Comparison of ENCODE assay signal across 10 cellular contexts in genomic region chr15:70308011-70308761, GRCh38.
DNase-seq lines count a peak whose midpoint lies in the region; ATAC-seq and TF ChIP-seq lines count a peak whose summit lies in the region.
"Had no signal": no experiment of that assay in that cellular context is flagged by ENCODE, and none has a peak within 500 bp of the region (broad histone marks: within the 10 kb centered on the region; RNA-seq: fewer than 3 reads in every experiment).

No MANE protein-coding gene starts in this region.

- no peaks in the 10 kb centered on the region for H3K4me1 ChIP-seq in hepatocyte (ENCODE audit: insufficient read depth)

- no peaks in the 10 kb centered on the region for H3K9me3 Mint-ChIP-seq in natural killer cell

- intact Hi-C loops in natural killer cell (cut with micrococcal nuclease) = no loop called here

- DNase-seq in RPMI8226 (peak; percentile 62), natural killer cell (peak; percentile 45), NCI-H1436 treated with DMSO at 0.1 percent for 48 hours (lab: John Stamatoyannopoulos, UW) (no peak), hepatocyte (ENCODE audit: low spot score) (no peak)
- DNase-seq: left cardiac atrium had no signal

- H3K36me3 Mint-ChIP-seq in natural killer cell = no peaks in the 10 kb centered on the region

- H3K4me2 ChIP-seq in hepatocyte = no peak overlapping the region

- ATAC-seq in GM18511 (IDR thresholded peaks at IDR 0.05; ENCODE audit: unreplicated experiment) (peak; percentile 85), HG02678 (IDR thresholded peaks at IDR 0.05; ENCODE audit: unreplicated experiment) (peak; percentile 65), natural killer cell (peak; percentile 83 to 93 (median 92)), SK-N-SH treated with all-trans-retinoic acid at 6 μM for 48 hours (no peak)
- ATAC-seq: Right ventricle myocardium inferior had no signal

- H3K27me3 Mint-ChIP-seq in natural killer cell (ENCODE audit: low read depth in 2 of 2) = peaks cover 31 to 40% of the 10 kb centered on the region in 2 donors

- no peak overlapping the region for H2AFZ ChIP-seq in hepatocyte

- H3K4me1 Mint-ChIP-seq in natural killer cell = peaks cover 16 to 20% of the 10 kb centered on the region in 2 donors

- H3K4me3 ChIP-seq in hepatocyte = no peak overlapping the region
- H3K4me3 ChIP-seq: cardiac muscle cell had no signal

- H3K4me3 Mint-ChIP-seq in natural killer cell = peak overlapping the region; percentile 33

- H3K79me2 ChIP-seq in hepatocyte = no peaks in the 10 kb centered on the region

- H3K27me3 ChIP-seq in hepatocyte = no peaks in the 10 kb centered on the region

- H3K27ac Mint-ChIP-seq in natural killer cell = peak overlapping the region in 1 of 2 donors; percentile 57

- WGBS in hepatocyte (ENCODE audit: low lambda C conversion rate, missing lambda C conversion rate) = 59% methylated on average over 5 of the region's 5 CpGs

- no peaks in the 10 kb centered on the region for H3K9me3 ChIP-seq in hepatocyte (ENCODE audit: low read depth)

- H3K9me2 ChIP-seq in hepatocyte (replicated peaks; ENCODE audit: insufficient read depth) = no peaks in the 10 kb centered on the region

- TF ChIP-seq CTCF in natural killer cell (IDR thresholded peaks at IDR 0.05) (no peak), hepatocyte (IDR thresholded peaks at IDR 0.05; ENCODE audit: poor library complexity) (no peak)

- no peaks in the 10 kb centered on the region for H4K20me1 ChIP-seq in hepatocyte (ENCODE audit: insufficient read depth, poor library complexity, severe bottlenecking)

- H3K27ac ChIP-seq in hepatocyte = no peak overlapping the region
- H3K27ac ChIP-seq: cardiac muscle cell had no signal

- no peaks in the 10 kb centered on the region for H3K36me3 ChIP-seq in hepatocyte (replicated peaks; ENCODE audit: insufficient read depth, low read depth)
- H3K36me3 ChIP-seq: cardiac muscle cell had no signal

TF ChIP-seq in SK-N-SH treated with all-trans-retinoic acid at 6 μM for 48 hours, 23 proteins besides CTCF, POLR2A, EP300 and RAD21:
- TF ChIP-seq ZC3H10 (CRISPR knock-in tag; IDR thresholded peaks at IDR 0.05) (no peak), POU6F1 (CRISPR knock-in tag; IDR thresholded peaks at IDR 0.05; ENCODE audit: borderline replicate concordance, low read depth) (no peak), GLIS3 (CRISPR knock-in tag; IDR thresholded peaks at IDR 0.05) (no peak)

Comparison
In these comparisons a context has a peak if more than half of its experiments do, and no peak if none do; other contexts are left out.
1. DNase-seq: peak in RPMI8226 (single experiment) and natural killer cell (single experiment); none in NCI-H1436 treated with DMSO at 0.1 percent for 48 hours (single experiment) and hepatocyte (single experiment).